ENCODE assay signal across 8 cellular contexts in genomic region chr19:47225746-47226425, GRCh38. TPM values are rescaled to one million over a fixed set of nuclear protein-coding genes. Genes with fewer than 3 reads are reported as not detected.
DNase-seq lines count a peak whose midpoint lies in the region; ATAC-seq and TF ChIP-seq lines count a peak whose summit lies in the region.

No MANE protein-coding gene starts in this region.

- ATAC-seq in HG03108 (IDR thresholded peaks at IDR 0.05; ENCODE audit: unreplicated experiment) (peak; percentile 31), left lobe of liver (peak; percentile 77)

- peak overlapping the region; percentile 98 for H3K4me3 ChIP-seq in coronary artery

- DNase-seq in NCI-H524 (lab: John Stamatoyannopoulos, UW) (peak; percentile 68 to 87), NCI-H524 treated with DMSO at 0.1 percent for 48 hours (lab: John Stamatoyannopoulos, UW) (no peak), NCI-H446 treated with DMSO at 0.1 percent for 48 hours (lab: John Stamatoyannopoulos, UW) (peak; percentile 81), coronary artery (ENCODE audit: low spot score) (peak; percentile 90), left lobe of liver (ENCODE audit: low spot score) (peak; percentile 93)
- peak; percentile 88 for DNase-seq in activated CD4-positive, alpha-beta T cell treated with anti-CD3 and anti-CD28 coated beads for 48 hours
- peak; percentile 78 to 83 for DNase-seq in stimulated activated CD4-positive, alpha-beta T cell treated with anti-CD3 and anti-CD28 coated beads, Interleukin-1b, Interleukin-23, amount 100 ng/mL, for 4 hours (ENCODE audit: low read depth in 2 of 2)

- peak; percentile 23 for TF ChIP-seq CTCF in coronary artery (IDR thresholded peaks at IDR 0.05)

- peak overlapping the region; percentile 97 to 98 for H3K27ac ChIP-seq in coronary artery

RNA-seq across cellular contexts. Expression of gene BBC3, which starts 5.1 kb away (rescaled TPM):
- total RNA-seq in left lobe of liver, result 2.7 TPM

RNA-seq across cellular contexts. Expression of gene CCDC9, which starts 30.4 kb away (rescaled TPM):
- total RNA-seq in left lobe of liver, result 10.4 TPM

RNA-seq across cellular contexts. Expression of gene INAFM1, which starts 48.8 kb away (rescaled TPM):
- 5.6 TPM for total RNA-seq in left lobe of liver
